Comparison of ENCODE assay signal across 15 cellular contexts in genomic region chr7:657565-658119, GRCh38.
DNase-seq lines count a peak whose midpoint lies in the region; ATAC-seq and TF ChIP-seq lines count a peak whose summit lies in the region.
"Had no signal": no experiment of that assay in that cellular context is flagged by ENCODE, and none has a peak within 500 bp of the region (broad histone marks: within the 10 kb centered on the region; RNA-seq: fewer than 3 reads in every experiment).

No MANE protein-coding gene starts in this region.

- DNase-seq in DMS 273 (lab: John Stamatoyannopoulos, UW; ENCODE audit: unreplicated experiment) (peak; percentile 65), NCI-H2171 treated with DMSO at 0.1 percent for 48 hours (lab: John Stamatoyannopoulos, UW) (peak; percentile 56), fibroblast of villous mesenchyme (ENCODE audit: low read depth) (peak; percentile 79), occipital lobe (lab: John Stamatoyannopoulos, UW) (peak; percentile 24), NCI-H1930 (lab: John Stamatoyannopoulos, UW) (no peak), NCI-H187 treated with DMSO at 0.1 percent for 48 hours (lab: John Stamatoyannopoulos, UW) (no peak)
- DNase-seq: AML-193; effector CD8-positive, alpha-beta T cell; NCI-H187; PC-9; retina; T1000; upper lobe of left lung had no signal

- ATAC-seq in HG02970 (IDR thresholded peaks at IDR 0.05; ENCODE audit: low FRiP score, unreplicated experiment) (no peak), GM19455 (IDR thresholded peaks at IDR 0.05; ENCODE audit: unreplicated experiment) (no peak)

- no peak for TF ChIP-seq CTCF in fibroblast of villous mesenchyme (IDR thresholded peaks at IDR 0.05; ENCODE audit: insufficient read depth, low read depth, low read length)

- peak overlapping the region; percentile 6 for H3K4me3 ChIP-seq in fibroblast of villous mesenchyme (ENCODE audit: low read depth, low read length)
- H3K4me3 ChIP-seq: PC-9, upper lobe of left lung had no signal

Comparison
In these comparisons a context has a peak if more than half of its experiments do, and no peak if none do; other contexts are left out.
1. DNase-seq: peak in DMS 273 (single experiment), NCI-H2171 treated with DMSO at 0.1 percent for 48 hours (single experiment), fibroblast of villous mesenchyme (single experiment) and occipital lobe (single experiment); none in NCI-H1930 (0 of 2) and NCI-H187 treated with DMSO at 0.1 percent for 48 hours (single experiment).